In the genomic region with DNA sequence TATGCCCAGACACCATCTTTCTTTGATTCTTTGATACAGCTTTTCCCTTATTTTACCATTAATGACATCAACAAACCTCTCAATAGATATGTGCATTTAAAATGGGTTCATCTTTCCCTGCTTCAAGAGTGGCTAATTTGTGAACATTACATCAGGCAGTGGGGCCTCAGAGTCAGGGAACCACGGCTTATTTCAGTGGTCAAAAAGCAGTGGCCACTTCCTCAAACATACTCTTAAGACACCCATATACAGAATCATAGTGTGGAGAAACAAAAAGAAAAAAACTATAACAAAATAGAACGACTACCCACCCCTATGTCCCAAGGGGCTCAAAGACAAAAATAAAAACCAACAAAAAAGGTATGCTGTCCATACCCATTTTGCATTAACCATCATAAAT, we compare ENCODE assay signal across 23 cellular contexts. TPM values are rescaled to one million over a fixed set of nuclear protein-coding genes. Genes with fewer than 3 reads are reported as not detected.
"Had no signal": no experiment of that assay in that cellular context is flagged by ENCODE, and none has a peak within 500 bp of the region (broad histone marks: within the 10 kb centered on the region; RNA-seq: fewer than 3 reads in every experiment).

No MANE protein-coding gene starts in this region.

- H3K27ac ChIP-seq: colonic mucosa, left ventricle myocardium inferior, neutrophil, right lobe of liver, testis, transverse colon had no signal

- H3K9me3 Mint-ChIP-seq: activated B cell treated with CpG ODN at 0.5 μM for 24 hours; activated naive CD4-positive, alpha-beta T cell treated with anti-CD3 and anti-CD28 coated beads, Interleukin-2, amount 50 U/mL, for 24 hours; activated naive CD8-positive, alpha-beta T cell treated with anti-CD3 and anti-CD28 coated beads, Interleukin-2, amount 50 U/mL, for 24 hours; activated T-helper 2 cell treated with anti-CD3 and anti-CD28 coated beads, Interferon-gamma antibody, Interleukin-2, Interleukin-4, amounts not matched to agents 10 μg/mL and 5 μg/mL and 100 μg/mL, durations not matched to agents 14 hours and 24 hours and 36 hours; natural killer cell treated with Interleukin-12 subunit alpha and Interleukin-12 subunit beta and Interleukin-15 and Interleukin-18, amount 100 ng/mL, for 72 hours had no signal

- H3K36me3 Mint-ChIP-seq: activated CD8-positive, alpha-beta memory T cell treated with anti-CD3 and anti-CD28 coated beads, Interleukin-2, amount 10 ng/mL, durations not matched to agents 7 days and 5 days; activated naive CD4-positive, alpha-beta T cell treated with anti-CD3 and anti-CD28 coated beads, Interleukin-2, amount 50 U/mL, for 24 hours; natural killer cell treated with Interleukin-12 subunit alpha and Interleukin-12 subunit beta and Interleukin-15 and Interleukin-18, amount 100 ng/mL, for 72 hours had no signal

- ATAC-seq: activated CD8-positive, alpha-beta memory T cell treated with anti-CD3 and anti-CD28 coated beads, Interleukin-2, amount 10 ng/mL, durations not matched to agents 7 days and 5 days; activated CD8-positive, alpha-beta T cell treated with anti-CD3 and anti-CD28 coated beads, Interleukin-2, amount 10 ng/mL, durations not matched to agents 7 days and 5 days; activated naive CD8-positive, alpha-beta T cell treated with anti-CD3 and anti-CD28 coated beads, Interleukin-2, amount 50 U/mL, for 24 hours; natural killer cell treated with Interleukin-12 subunit alpha and Interleukin-12 subunit beta and Interleukin-15 and Interleukin-18, amount 100 ng/mL, for 72 hours; right lobe of liver; stimulated activated naive CD8-positive, alpha-beta T cell treated with anti-CD3 and anti-CD28 coated beads, Interleukin-15, Interleukin-2, amounts not matched to agents 100 U/mL and 50 U/mL, for 24 hours had no signal

- H3K4me3 ChIP-seq: colonic mucosa, left ventricle myocardium inferior, lung, right lobe of liver, testis, transverse colon had no signal

- H3K4me1 ChIP-seq: colonic mucosa, left ventricle myocardium inferior, right lobe of liver, testis, transverse colon had no signal

- H3K4me3 Mint-ChIP-seq: activated B cell treated with CpG ODN at 0.5 μM for 24 hours; activated CD8-positive, alpha-beta memory T cell treated with anti-CD3 and anti-CD28 coated beads, Interleukin-2, amount 10 ng/mL, durations not matched to agents 7 days and 5 days; activated CD8-positive, alpha-beta T cell treated with anti-CD3 and anti-CD28 coated beads, Interleukin-2, amount 10 ng/mL, durations not matched to agents 7 days and 5 days; activated naive CD4-positive, alpha-beta T cell treated with anti-CD3 and anti-CD28 coated beads, Interleukin-2, amount 50 U/mL, for 24 hours; activated naive CD8-positive, alpha-beta T cell treated with anti-CD3 and anti-CD28 coated beads, Interleukin-2, amount 50 U/mL, for 24 hours; natural killer cell treated with Interleukin-12 subunit alpha and Interleukin-12 subunit beta and Interleukin-15 and Interleukin-18, amount 100 ng/mL, for 72 hours had no signal

- H3K36me3 ChIP-seq: colonic mucosa, left ventricle myocardium inferior, neutrophil, right lobe of liver, transverse colon had no signal

- DNase-seq: activated B cell treated with CpG ODN at 0.5 μM for 24 hours; activated CD8-positive, alpha-beta memory T cell treated with anti-CD3 and anti-CD28 coated beads, Interleukin-2, amount 10 ng/mL, durations not matched to agents 7 days and 5 days; activated CD8-positive, alpha-beta T cell treated with anti-CD3 and anti-CD28 coated beads, Interleukin-2, amount 10 ng/mL, durations not matched to agents 7 days and 5 days; activated naive CD8-positive, alpha-beta T cell treated with anti-CD3 and anti-CD28 coated beads, Interleukin-2, amount 50 U/mL, for 24 hours; activated T-cell treated with anti-CD3 and anti-CD28 coated beads, Interleukin-2, amount 50 U/mL, for 48 hours; colonic mucosa; effector CD8-positive, alpha-beta T cell; glutamatergic neuron; islet precursor cell; left ventricle myocardium inferior; mesendoderm; right lobe of liver; stimulated activated CD4-positive, alpha-beta T cell treated with anti-CD3 and anti-CD28 coated beads, Interleukin-2, amount 100 ng/mL, for 48 hours; stimulated activated naive CD8-positive, alpha-beta T cell treated with anti-CD3 and anti-CD28 coated beads, Interleukin-15, Interleukin-2, amounts not matched to agents 100 U/mL and 50 U/mL, for 24 hours; testis; transverse colon had no signal

- H3K4me1 Mint-ChIP-seq: activated B cell treated with CpG ODN at 0.5 μM for 24 hours; activated CD8-positive, alpha-beta memory T cell treated with anti-CD3 and anti-CD28 coated beads, Interleukin-2, amount 10 ng/mL, durations not matched to agents 7 days and 5 days; activated naive CD4-positive, alpha-beta T cell treated with anti-CD3 and anti-CD28 coated beads, Interleukin-2, amount 50 U/mL, for 24 hours; activated naive CD8-positive, alpha-beta T cell treated with anti-CD3 and anti-CD28 coated beads, Interleukin-2, amount 50 U/mL, for 24 hours had no signal

- H3K27ac Mint-ChIP-seq: activated B cell treated with CpG ODN at 0.5 μM for 24 hours; activated CD8-positive, alpha-beta memory T cell treated with anti-CD3 and anti-CD28 coated beads, Interleukin-2, amount 10 ng/mL, durations not matched to agents 7 days and 5 days; activated CD8-positive, alpha-beta T cell treated with anti-CD3 and anti-CD28 coated beads, Interleukin-2, amount 10 ng/mL, durations not matched to agents 7 days and 5 days; activated naive CD4-positive, alpha-beta T cell treated with anti-CD3 and anti-CD28 coated beads, Interleukin-2, amount 50 U/mL, for 24 hours; activated naive CD8-positive, alpha-beta T cell treated with anti-CD3 and anti-CD28 coated beads, Interleukin-2, amount 50 U/mL, for 24 hours; activated T-helper 2 cell treated with anti-CD3 and anti-CD28 coated beads, Interferon-gamma antibody, Interleukin-2, Interleukin-4, amounts not matched to agents 10 μg/mL and 5 μg/mL and 100 μg/mL, durations not matched to agents 14 hours and 24 hours and 36 hours; natural killer cell treated with Interleukin-12 subunit alpha and Interleukin-12 subunit beta and Interleukin-15 and Interleukin-18, amount 100 ng/mL, for 72 hours had no signal

- H3K27me3 Mint-ChIP-seq: activated CD8-positive, alpha-beta memory T cell treated with anti-CD3 and anti-CD28 coated beads, Interleukin-2, amount 10 ng/mL, durations not matched to agents 7 days and 5 days; natural killer cell treated with Interleukin-12 subunit alpha and Interleukin-12 subunit beta and Interleukin-15 and Interleukin-18, amount 100 ng/mL, for 72 hours had no signal

- H3K9me3 ChIP-seq: colonic mucosa, left ventricle myocardium inferior, neutrophil, right lobe of liver, testis, transverse colon had no signal

- H3K27me3 ChIP-seq: colonic mucosa, neutrophil, right lobe of liver, testis, transverse colon had no signal

RNA-seq across cellular contexts. Expression of a gene that starts 12.9 kb away (rescaled TPM):
- total RNA-seq: activated B cell treated with CpG ODN at 0.5 μM for 24 hours; activated CD8-positive, alpha-beta T cell treated with anti-CD3 and anti-CD28 coated beads, Interleukin-2, amount 10 ng/mL, durations not matched to agents 7 days and 5 days; mononuclear cell; myocyte had no signal
